9 cellular contexts compared by ENCODE assay signal in the genomic region with DNA sequence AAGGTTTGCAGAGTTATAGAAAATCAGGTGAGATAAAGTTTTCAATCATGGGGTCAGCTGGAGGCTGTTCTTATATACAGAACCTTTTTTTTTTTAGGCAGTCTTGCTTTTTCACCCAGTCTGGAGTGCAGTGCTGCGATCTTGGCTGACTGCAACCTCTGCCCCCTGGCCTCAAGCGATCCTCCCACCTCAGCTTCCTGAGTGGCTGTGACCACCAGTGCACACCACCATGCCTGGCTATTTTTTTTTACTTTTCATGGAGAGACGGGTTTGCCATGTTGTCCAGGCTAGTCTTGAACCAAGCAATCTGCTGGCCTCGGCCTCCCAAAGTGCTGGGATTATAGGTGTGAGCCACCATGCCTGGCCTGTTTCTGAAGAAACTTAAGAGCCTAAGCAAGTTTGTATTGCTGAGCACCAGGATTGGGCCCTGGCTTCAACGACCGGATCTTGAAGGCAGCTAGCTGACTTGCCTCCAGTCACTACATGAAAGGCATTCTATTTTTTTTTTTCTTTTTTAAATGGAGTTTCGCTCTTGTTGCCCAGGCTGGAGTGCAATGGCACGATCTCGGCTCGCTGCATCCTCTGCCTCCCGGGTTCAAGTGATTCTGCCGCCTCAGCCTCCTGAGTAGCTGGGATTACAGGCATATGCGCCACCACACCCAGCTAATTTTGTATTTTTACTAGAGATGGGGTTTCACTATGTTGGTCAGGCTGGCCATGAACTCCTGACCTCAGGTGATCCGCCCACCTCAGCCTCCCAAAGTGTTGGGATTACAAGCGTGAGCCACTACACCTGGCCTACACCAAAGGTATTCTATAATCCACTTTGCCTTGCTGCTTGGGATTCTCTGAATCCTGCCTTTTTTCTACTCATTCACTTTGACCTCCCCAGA. TPM values are rescaled to one million over a fixed set of nuclear protein-coding genes. Genes with fewer than 3 reads are reported as not detected.
A peak's percentile ranks its signal among the peaks of the same experiment; 100 is the strongest.
DNase-seq lines count a peak whose midpoint lies in the region; ATAC-seq lines count a peak whose summit lies in the region.
"Had no signal": no experiment of that assay in that cellular context is flagged by ENCODE, and none has a peak within 500 bp of the region (broad histone marks: within the 10 kb centered on the region; RNA-seq: fewer than 3 reads in every experiment).

No MANE protein-coding gene starts in this region.

- DNase-seq in GF-D8 (lab: John Stamatoyannopoulos, UW) (peak; percentile 65), immature natural killer cell (peak in 1 of 3 donors; percentile 30), kidney glomerular epithelial cell (lab: John Stamatoyannopoulos, UW) (no peak), mucosa of gallbladder (ENCODE audit: low spot score) (no peak), left ventricle myocardium superior (no peak), NCI-H524 treated with DMSO at 0.1 percent for 48 hours (lab: John Stamatoyannopoulos, UW) (no peak)

- peak; percentile 27 for ATAC-seq in GM21390 (IDR thresholded peaks at IDR 0.05; ENCODE audit: unreplicated experiment)
- ATAC-seq in HG03571 (IDR thresholded peaks at IDR 0.05; ENCODE audit: unreplicated experiment) = peak; percentile 21
- no peak for ATAC-seq in left ventricle myocardium superior

- H3K27me3 Mint-ChIP-seq in immature natural killer cell (ENCODE audit: low read depth in 3 of 3) = peaks cover 0 to 3% (median 2%) of the 10 kb centered on the region in 3 donors

- H3K4me3 Mint-ChIP-seq in immature natural killer cell = peak overlapping the region; percentile 29 to 82 (median 45)
- H3K4me3 Mint-ChIP-seq: neural crest cell had no signal

- H3K27ac Mint-ChIP-seq in immature natural killer cell = peak overlapping the region; percentile 66 to 92 (median 88)

- peaks cover 26 to 47% (median 33%) of the 10 kb centered on the region in 3 donors for H3K36me3 Mint-ChIP-seq in immature natural killer cell

- no peaks in the 10 kb centered on the region for H3K9me3 Mint-ChIP-seq in immature natural killer cell
- H3K9me3 Mint-ChIP-seq: neural crest cell had no signal

- peaks cover 79 to 100% of the 10 kb centered on the region in 2 donors for H3K4me1 Mint-ChIP-seq in immature natural killer cell

- intact Hi-C loops in left ventricle myocardium superior (cut with micrococcal nuclease) = no loop called here

RNA-seq across cellular contexts. Expression of a gene that starts 7.6 kb away (rescaled TPM):
- 1,000 to 10,000 TPM in 1 of 3 donors, 100 to 1,000 TPM in 2; 600 to 1,153 (median 962) TPM for polyA plus RNA-seq in immature natural killer cell
- total RNA-seq in mucosa of gallbladder (220 TPM), left ventricle myocardium superior (73.7 TPM)

RNA-seq across cellular contexts. Expression of a gene that starts 20.2 kb away (rescaled TPM):
- 10 to 100 TPM; 13.7 to 21.4 (median 14.7) TPM for polyA plus RNA-seq in immature natural killer cell
- total RNA-seq in mucosa of gallbladder = 26.2 TPM
- 13.2 TPM for total RNA-seq in left ventricle myocardium superior

RNA-seq across cellular contexts. Expression of a gene that starts 50.9 kb away (rescaled TPM):
- 10 to 100 TPM; 32.5 to 36.3 (median 35.8) TPM for polyA plus RNA-seq in immature natural killer cell
- total RNA-seq in mucosa of gallbladder (11.3 TPM), left ventricle myocardium superior (11.1 TPM)

RNA-seq across cellular contexts. Expression of a gene that starts 51.1 kb away (rescaled TPM):
- polyA plus RNA-seq in immature natural killer cell = 10 to 100 TPM in 1 of 3 donors, 1 to 10 TPM in 2; 6.2 to 10.6 (median 9.6) TPM
- 7.3 TPM for total RNA-seq in mucosa of gallbladder
- total RNA-seq in left ventricle myocardium superior = 1.3 TPM
